ENCODE assay signal across 1 cellular context in genomic region chr9:131963087-131963715, GRCh38.
TF ChIP-seq lines count a peak whose summit lies in the region.

No MANE protein-coding gene starts in this region.

TF ChIP-seq in GM23338, 12 proteins besides CTCF, POLR2A, EP300 and RAD21 (continued from another document):
- TF ChIP-seq EZH2 (IDR thresholded peaks at IDR 0.05; ENCODE audit: low read depth, unreplicated experiment) (no peak), NANOG (IDR thresholded peaks at IDR 0.05; ENCODE audit: borderline replicate concordance) (no peak), JUNB (IDR thresholded peaks at IDR 0.05; ENCODE audit: unreplicated experiment) (no peak), CREB1 (CRISPR knock-in tag; IDR thresholded peaks at IDR 0.05; ENCODE audit: low read depth) (no peak), STAT1 (IDR thresholded peaks at IDR 0.05; ENCODE audit: unreplicated experiment) (no peak), ZNF462 (CRISPR knock-in tag; IDR thresholded peaks at IDR 0.05) (no peak), ZNF331 (CRISPR knock-in tag; IDR thresholded peaks at IDR 0.05; ENCODE audit: low read depth) (no peak), POLR2AphosphoS5 (IDR thresholded peaks at IDR 0.05; ENCODE audit: low read depth) (no peak)
TF ChIP-seq in GM23338: peak in this region for 0.
